26 cellular contexts compared by ENCODE assay signal in the genomic region with DNA sequence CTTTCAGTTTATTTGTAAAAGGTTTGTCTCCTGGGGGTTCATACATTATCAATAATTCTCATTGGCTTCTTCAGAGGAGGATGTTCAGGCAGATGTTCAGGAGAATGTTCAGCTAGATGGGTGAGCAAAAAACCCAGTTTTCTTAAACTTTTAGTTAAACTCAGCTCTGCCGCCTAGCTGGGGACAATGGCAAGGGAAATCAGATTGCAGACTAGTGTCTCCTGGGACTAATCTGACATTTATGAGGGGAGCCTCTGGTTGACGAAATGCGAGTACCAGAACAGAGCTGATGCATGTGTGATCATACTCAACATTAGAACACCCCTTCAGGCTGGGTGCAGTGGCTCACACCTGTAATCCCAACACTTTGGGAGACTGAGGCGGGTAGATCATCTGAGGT.
DNase-seq lines count a peak whose midpoint lies in the region; ATAC-seq, FAIRE-seq and TF ChIP-seq lines count a peak whose summit lies in the region.
"Had no signal": no experiment of that assay in that cellular context is flagged by ENCODE, and none has a peak within 500 bp of the region (broad histone marks: within the 10 kb centered on the region; RNA-seq: fewer than 3 reads in every experiment).

No MANE protein-coding gene starts in this region.

- H3K23ac ChIP-seq in H1 (ENCODE audit: insufficient read length), result no peak overlapping the region

- no peak overlapping the region for H3K4me3 ChIP-seq in LNCaP clone FGC (ENCODE audit: low read depth, low read length)
- H3K4me3 ChIP-seq in H1 (ENCODE audit: extremely low read depth in 1 of 4, insufficient read depth in 2 of 4, low read depth in 3 of 4, low read length in 4 of 4), result no peak overlapping the region
- H3K4me3 ChIP-seq: SJCRH30 had no signal

- no peaks in the 10 kb centered on the region for H3K27me3 ChIP-seq in H1 (replicated peaks in 1 of 4; ENCODE audit: control insufficient read depth in 3 of 4, extremely low read depth in 1 of 4, insufficient read depth in 3 of 4, low read length in 3 of 4)
- H3K27me3 ChIP-seq: SJCRH30 had no signal

- no peaks in the 10 kb centered on the region for H3K9me3 ChIP-seq in H1 (ENCODE audit: insufficient read depth in 2 of 2, low read depth in 1 of 2, low read length in 1 of 2)
- H3K9me3 ChIP-seq: SJCRH30 had no signal

- no peaks in the 10 kb centered on the region for H4K20me1 ChIP-seq in H1 (replicated peaks in 1 of 2; ENCODE audit: control insufficient read depth in 1 of 2, insufficient read depth in 2 of 2, low read length in 2 of 2)

- no peak overlapping the region for H3K9ac ChIP-seq in H1 (replicated peaks in 1 of 4; ENCODE audit: extremely low read depth in 1 of 4, low read depth in 3 of 4, low read length in 3 of 4)

- peaks cover 7% of the 10 kb centered on the region for H3K4me1 Mint-ChIP-seq in activated CD4-positive, alpha-beta T cell treated with anti-CD3 and anti-CD28 coated beads for 36 hours
- peaks cover 6% of the 10 kb centered on the region for H3K4me1 Mint-ChIP-seq in stimulated activated effector memory CD8-positive, alpha-beta T cell treated with anti-CD3 and anti-CD28 coated beads, Interleukin-12 subunit alpha, Interleukin-12 subunit beta, amount 100 ng/mL, for 72 hours
- H3K4me1 Mint-ChIP-seq: CD8-positive, alpha-beta memory T cell had no signal

- FAIRE-seq in H1 (lab: Jason Lieb, UNC), result no peak
- FAIRE-seq: G401.6, GM12892, GM18507, RCC 7860 had no signal

- no peak for ATAC-seq in activated CD4-positive, alpha-beta T cell treated with anti-CD3 and anti-CD28 coated beads for 36 hours
- ATAC-seq in stimulated activated effector memory CD8-positive, alpha-beta T cell treated with anti-CD3 and anti-CD28 coated beads, Interleukin-12 subunit alpha, Interleukin-12 subunit beta, amount 100 ng/mL, for 72 hours, result no peak
- ATAC-seq in GM19351 (IDR thresholded peaks at IDR 0.05; ENCODE audit: unreplicated experiment), result no peak
- ATAC-seq in GM19455 (IDR thresholded peaks at IDR 0.05; ENCODE audit: unreplicated experiment), result no peak

- no peak; a peak in 1 of 4 replicates for TF ChIP-seq RAD21 in H1 (IDR thresholded peaks at IDR 0.05 in 1 of 2, conservative IDR thresholded peaks at IDR 0.05 in 1 of 2; ENCODE audit: low read depth in 2 of 2, low read length in 2 of 2)

- CTCF ChIA-PET in activated CD4-positive, alpha-beta T cell treated with anti-CD3 and anti-CD28 coated beads for 36 hours (lab: Charles Lee), result no interaction called here
- CTCF ChIA-PET in H1 (lab: Charles Lee; ENCODE audit: partially characterized antibody), result interaction anchor here (0.7 to 1.9 kb wide), 3 partner anchors 9 to 95 kb away, joined by 3 to 5 read pairs (median 3); no protein-coding TSS in a partner anchor

- peak overlapping the region; percentile 61 for H3K27ac Mint-ChIP-seq in activated CD4-positive, alpha-beta T cell treated with anti-CD3 and anti-CD28 coated beads for 36 hours
- H3K27ac Mint-ChIP-seq in stimulated activated effector memory CD8-positive, alpha-beta T cell treated with anti-CD3 and anti-CD28 coated beads, Interleukin-12 subunit alpha, Interleukin-12 subunit beta, amount 100 ng/mL, for 72 hours, result peak overlapping the region; percentile 38
- H3K27ac Mint-ChIP-seq: CD8-positive, alpha-beta memory T cell had no signal

- POLR2A ChIA-PET in activated CD4-positive, alpha-beta T cell treated with anti-CD3 and anti-CD28 coated beads for 36 hours (lab: Charles Lee), result no interaction called here
- POLR2A ChIA-PET in H1 (lab: Charles Lee; ENCODE audit: partially characterized antibody), result interaction anchor here (0.8 to 1.3 kb wide), 2 partner anchors 12 kb away, joined by 3 to 4 read pairs; no protein-coding TSS in a partner anchor

- peak overlapping the region; percentile 53 for H3K18ac ChIP-seq in H1 (ENCODE audit: extremely low read depth, low read length)

- H3K27me3 Mint-ChIP-seq in activated CD4-positive, alpha-beta T cell treated with anti-CD3 and anti-CD28 coated beads for 36 hours, result no peaks in the 10 kb centered on the region
- H3K27me3 Mint-ChIP-seq: CD8-positive, alpha-beta memory T cell had no signal

- no peak overlapping the region for H2BK12ac ChIP-seq in H1 (ENCODE audit: low read depth, low read length)

- TF ChIP-seq EP300 in H1 (IDR thresholded peaks at IDR 0.05; ENCODE audit: borderline replicate concordance in 1 of 2, low read depth in 2 of 2, low read length in 2 of 2), result no peak

- no peak for TF ChIP-seq POLR2A in H1 (IDR thresholded peaks at IDR 0.05; ENCODE audit: control extremely low read depth in 1 of 2, low read depth in 2 of 2, low read length in 2 of 2)

- H3K36me3 ChIP-seq in H1 (ENCODE audit: control insufficient read depth in 2 of 4, insufficient read depth in 4 of 4, low read length in 3 of 4), result no peaks in the 10 kb centered on the region
- H3K36me3 ChIP-seq: SJCRH30 had no signal

- TF ChIP-seq CTCF in LNCaP clone FGC (IDR thresholded peaks at IDR 0.05; ENCODE audit: control insufficient read depth, extremely low read depth, insufficient read depth) (0 out of 2 replicates have a peak, but pooled peaks have one; percentile 4), H1 (IDR thresholded peaks at IDR 0.05; ENCODE audit: control extremely low read depth in 1 of 3, insufficient read depth in 1 of 3, low read depth in 1 of 3, low read length in 3 of 3) (no peak)

- no peaks in the 10 kb centered on the region for H3K23me2 ChIP-seq in H1 (ENCODE audit: low read depth, low read length)

- H3K79me2 ChIP-seq in H1 (ENCODE audit: control insufficient read depth in 1 of 2, insufficient read depth in 2 of 2, low read length in 2 of 2), result no peaks in the 10 kb centered on the region

- 87% methylated on average over 4 of the region's 4 CpGs; no CpG with 5 or more reads in 1 of the 2 experiments for WGBS in H1 (ENCODE audit: extremely low coverage in 1 of 2, insufficient coverage in 1 of 2, insufficient read length in 1 of 2, insufficient replicate concordance in 2 of 2, low coverage in 1 of 2, low lambda C conversion rate in 2 of 2, missing lambda C conversion rate in 1 of 2), 2 experiments

- peaks cover 2 to 11% (median 5%) of the 10 kb centered on the region in 4 experiments; a peak in 6 of 7 replicates for H3K4me1 ChIP-seq in H1 (replicated peaks in 1 of 4; ENCODE audit: control insufficient read depth in 3 of 4, insufficient read depth in 4 of 4, low read length in 3 of 4)
- H3K4me1 ChIP-seq: SJCRH30 had no signal

- H3K27ac ChIP-seq in H1 (ENCODE audit: low read depth, low read length), result no peak overlapping the region
- H3K27ac ChIP-seq: 22Rv1, SJCRH30 had no signal

- H4K8ac ChIP-seq in H1 (ENCODE audit: extremely low read depth, insufficient read depth, low read length), result no peak overlapping the region

- no peak overlapping the region for H4K5ac ChIP-seq in H1 (ENCODE audit: insufficient read length, low read depth, low read length)

- H2AFZ ChIP-seq in H1 (ENCODE audit: low read length), result no peak overlapping the region

- H3K4me3 Mint-ChIP-seq in activated CD4-positive, alpha-beta T cell treated with anti-CD3 and anti-CD28 coated beads for 36 hours, result no peak overlapping the region
- no peak overlapping the region for H3K4me3 Mint-ChIP-seq in stimulated activated effector memory CD8-positive, alpha-beta T cell treated with anti-CD3 and anti-CD28 coated beads, Interleukin-12 subunit alpha, Interleukin-12 subunit beta, amount 100 ng/mL, for 72 hours
- H3K4me3 Mint-ChIP-seq: CD8-positive, alpha-beta memory T cell; H9 had no signal

- H2BK5ac ChIP-seq in H1 (ENCODE audit: low read depth, low read length), result no peak overlapping the region; the same call in 1 of the 2 replicates

- no peak overlapping the region for H3K56ac ChIP-seq in H1 (replicated peaks; ENCODE audit: insufficient read length, low read depth, low read length)

- no peak overlapping the region; the same call in 1 of the 2 replicates for H2AK5ac ChIP-seq in H1 (ENCODE audit: low read depth, low read length)

- no peaks in the 10 kb centered on the region for H3K79me1 ChIP-seq in H1 (ENCODE audit: low read depth, low read length)

- no peak overlapping the region for H3K4ac ChIP-seq in H1 (replicated peaks; ENCODE audit: insufficient read length, low read depth, low read length)

- no peak overlapping the region for H2BK20ac ChIP-seq in H1 (ENCODE audit: low read length)

- H2BK120ac ChIP-seq in H1 (replicated peaks; ENCODE audit: low read depth, low read length), result no peak overlapping the region

- no peak overlapping the region for H4K91ac ChIP-seq in H1 (replicated peaks; ENCODE audit: insufficient read length, low read length)

- no peak overlapping the region for H2BK15ac ChIP-seq in H1 (ENCODE audit: low read length)

- no peak overlapping the region for H3K4me2 ChIP-seq in H1 (ENCODE audit: insufficient read depth in 1 of 2, low read depth in 2 of 2, low read length in 2 of 2)

- no peak overlapping the region for H3K14ac ChIP-seq in H1 (ENCODE audit: insufficient read length)

- H3K36me3 Mint-ChIP-seq in activated CD4-positive, alpha-beta T cell treated with anti-CD3 and anti-CD28 coated beads for 36 hours (ENCODE audit: low read depth), result peaks cover 5% of the 10 kb centered on the region
- no peaks in the 10 kb centered on the region for H3K36me3 Mint-ChIP-seq in stimulated activated effector memory CD8-positive, alpha-beta T cell treated with anti-CD3 and anti-CD28 coated beads, Interleukin-12 subunit alpha, Interleukin-12 subunit beta, amount 100 ng/mL, for 72 hours

- intact Hi-C loops in activated CD4-positive, alpha-beta T cell treated with anti-CD3 and anti-CD28 coated beads for 36 hours (cut with DNase I, micrococcal nuclease), result no loop called here

- no peak for DNase-seq in activated CD4-positive, alpha-beta T cell treated with anti-CD3 and anti-CD28 coated beads for 36 hours
- DNase-seq in activated CD4-positive, alpha-beta T cell treated with anti-CD3 and anti-CD28 coated beads for 1 hour, result no peak
- no peak for DNase-seq in LNCaP clone FGC (ENCODE audit: low read depth)
- DNase-seq in H1 (ENCODE audit: low read depth in 1 of 2, low spot score in 2 of 2), result no peak
- no peak for DNase-seq in stimulated activated effector memory CD8-positive, alpha-beta T cell treated with anti-CD3 and anti-CD28 coated beads, Interleukin-12 subunit alpha, Interleukin-12 subunit beta, amount 100 ng/mL, for 72 hours (ENCODE audit: low spot score in 2 of 2)
- no peak for DNase-seq in stimulated activated CD4-positive, alpha-beta T cell treated with anti-CD3 and anti-CD28 coated beads, Interleukin-4, amount 100 ng/mL, for 4 hours
- DNase-seq: AML-193; C1 segment of cervical spinal cord; Calu3; CD8-positive, alpha-beta memory T cell; H9; KG1; NCI-H1105 treated with DMSO at 0.1 percent for 48 hours; NCI-H2029 treated with DMSO at 0.1 percent for 48 hours; NCI-H226; NCI-H510A treated with DMSO at 0.1 percent for 48 hours; NCI-H748 treated with DMSO at 0.1 percent for 48 hours; NK-92 treated with Interleukin-12 subunit alpha and Interleukin-12 subunit beta, amount 100 ng/mL, for 24 hours; SJCRH30 had no signal

- no peaks in the 10 kb centered on the region for H3K9me3 Mint-ChIP-seq in activated CD4-positive, alpha-beta T cell treated with anti-CD3 and anti-CD28 coated beads for 36 hours (ENCODE audit: low read depth)
- no peaks in the 10 kb centered on the region for H3K9me3 Mint-ChIP-seq in stimulated activated effector memory CD8-positive, alpha-beta T cell treated with anti-CD3 and anti-CD28 coated beads, Interleukin-12 subunit alpha, Interleukin-12 subunit beta, amount 100 ng/mL, for 72 hours
- H3K9me3 Mint-ChIP-seq: H9 had no signal

TF ChIP-seq in H1, 55 proteins besides CTCF, POLR2A, EP300 and RAD21 (continues in another document):
- no peak for TF ChIP-seq SAP30 (IDR thresholded peaks at IDR 0.05; ENCODE audit: insufficient read depth, insufficient replicate concordance, low read length)
